In the genomic region with DNA sequence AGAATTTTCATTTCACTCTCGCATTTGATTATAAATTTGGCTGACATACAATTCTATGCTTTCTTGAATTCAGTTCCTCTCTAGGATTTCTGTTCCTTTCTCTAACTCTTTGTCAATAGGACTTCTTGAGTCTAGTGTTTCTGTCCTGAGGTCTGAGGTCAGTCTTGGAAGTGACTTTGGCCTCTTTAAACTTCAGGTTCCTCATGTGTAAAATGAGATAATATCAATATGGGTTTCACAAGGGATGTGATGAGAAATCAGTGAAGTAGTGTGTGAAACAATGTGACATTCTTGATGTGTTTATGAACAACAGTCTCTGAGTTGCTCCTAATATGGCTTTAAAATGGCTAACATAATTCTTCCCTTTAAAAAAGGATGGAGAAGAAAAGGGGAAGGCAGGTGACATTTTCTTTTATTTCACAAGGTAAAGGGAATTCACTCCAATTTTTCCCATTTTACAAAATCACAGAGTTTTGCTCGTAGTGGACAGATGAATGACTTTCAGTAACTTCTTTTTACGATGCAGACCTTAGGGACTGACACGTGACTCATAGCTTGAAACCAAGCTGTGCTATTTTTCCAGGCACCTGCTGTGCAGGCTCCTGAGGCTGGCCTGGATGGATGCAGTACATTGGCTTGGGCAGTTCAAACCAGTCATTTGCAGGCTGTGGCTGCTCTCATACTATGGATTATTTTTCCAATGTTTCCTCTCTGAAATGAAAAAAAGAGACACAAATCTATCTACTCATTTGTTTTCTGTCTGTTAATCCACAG, we compare ENCODE assay signal across 27 cellular contexts.
A peak's percentile ranks its signal among the peaks of the same experiment; 100 is the strongest.
DNase-seq lines count a peak whose midpoint lies in the region; ATAC-seq, FAIRE-seq and TF ChIP-seq lines count a peak whose summit lies in the region.
"Had no signal": no experiment of that assay in that cellular context is flagged by ENCODE, and none has a peak within 500 bp of the region (broad histone marks: within the 10 kb centered on the region; RNA-seq: fewer than 3 reads in every experiment).

No MANE protein-coding gene starts in this region.

- H3K9me3 ChIP-seq in GM12878 (replicated peaks; ENCODE audit: control insufficient read depth, insufficient read depth, low read length), result no peaks in the 10 kb centered on the region
- H3K9me3 ChIP-seq: adrenal gland, neutrophil, prostate gland, sigmoid colon, SJSA1, uterus had no signal

- H4K20me1 ChIP-seq in GM12878 (ENCODE audit: control insufficient read depth, insufficient read depth), result no peaks in the 10 kb centered on the region

- POLR2A ChIA-PET in GM12878 (lab: Charles Lee) (no interaction called here), HEK293T (lab: Yijun Ruan, JAX) (no interaction called here)

- H3K4me2 ChIP-seq in GM12878 (ENCODE audit: control insufficient read depth, insufficient read depth), result no peak overlapping the region

- no peak overlapping the region for H3K27ac ChIP-seq in GM12878 (ENCODE audit: control insufficient read depth, insufficient read depth)
- H3K27ac ChIP-seq: adrenal gland, neutrophil, prostate gland, sigmoid colon, SJSA1, uterus had no signal

- intact Hi-C loops in GM12878 (cut with micrococcal nuclease; ENCODE audit: unreplicated experiment), result no loop called here

- ATAC-seq in GM12878, result no peak
- ATAC-seq: activated CD8-positive, alpha-beta memory T cell treated with anti-CD3 and anti-CD28 coated beads, Interleukin-2, amount 10 ng/mL, durations not matched to agents 7 days and 5 days; HCT116; left lobe of liver; stimulated activated memory B cell treated with anti-CD40 and anti-IgM and Interleukin-4, amounts not matched to agents 10 μg/mL and 1 μg/mL and 100 μg/mL, for 72 hours had no signal

- TF ChIP-seq EP300 in GM12878 (IDR thresholded peaks at IDR 0.05; ENCODE audit: borderline replicate concordance in 1 of 2, control insufficient read depth in 1 of 2, low read depth in 2 of 2, low read length in 2 of 2), result no peak

- H3K9ac ChIP-seq in GM12878 (ENCODE audit: control insufficient read depth, insufficient read depth, low read length), result no peak overlapping the region

- in situ Hi-C loops in GM12878 (cut with MboI) (no loop called here), ACHN (cut with HindIII; ENCODE audit: low pct_ligation_motif_present, low pct_unique_long_range_greater_than_20kb, low sequenced_read_pairs) (no loop called here)

- no peaks in the 10 kb centered on the region for H3K27me3 ChIP-seq in GM12878 (replicated peaks in 1 of 2; ENCODE audit: control insufficient read depth in 2 of 2, insufficient read depth in 2 of 2, low read length in 1 of 2)
- H3K27me3 ChIP-seq: adrenal gland, sigmoid colon, uterus had no signal

- CTCF ChIA-PET in GM12878 (lab: Yijun Ruan, JAX) (no interaction called here), HEK293T (lab: Yijun Ruan, JAX) (no interaction called here)

- H3K36me3 ChIP-seq in GM12878 (ENCODE audit: control insufficient read depth in 2 of 2, insufficient read depth in 2 of 2, low read length in 1 of 2), result no peaks in the 10 kb centered on the region
- H3K36me3 ChIP-seq: adrenal gland, neutrophil, prostate gland, sigmoid colon, SJSA1, uterus had no signal

- no peak overlapping the region for H2AFZ ChIP-seq in GM12878 (ENCODE audit: control insufficient read depth, low read depth, low read length)

- RAD21 ChIA-PET in GM12878 (lab: Charles Lee; ENCODE audit: unreplicated experiment), result no interaction called here

- TF ChIP-seq RAD21 in GM12878 (IDR thresholded peaks at IDR 0.05; ENCODE audit: insufficient read depth, low read depth, low read length), result no peak

- no peak for TF ChIP-seq CTCF in GM12878 (IDR thresholded peaks at IDR 0.05 in 2 of 3, conservative IDR thresholded peaks at IDR 0.05 in 1 of 3; ENCODE audit: control insufficient read depth in 2 of 3, extremely low read depth in 1 of 3, insufficient read depth in 1 of 3, low read depth in 3 of 3, low read length in 3 of 3)

- H3K4me3 ChIP-seq in GM12878, result no peak overlapping the region
- H3K4me3 ChIP-seq: adrenal gland, prostate gland, sigmoid colon, SJSA1, uterus had no signal

- 7% methylated on average over 4 of the region's 4 CpGs for WGBS in GM12878 (ENCODE audit: insufficient coverage, insufficient replicate concordance, low lambda C conversion rate, missing lambda C conversion rate)

- SMC1A ChIA-PET in GM12878 (lab: Charles Lee; ENCODE audit: uncharacterized antibody, unreplicated experiment), result no interaction called here

- BruUV-seq in GM12878 (replicated peaks; lab: Mats Ljungman, UMichigan), result no TSS peak

- FAIRE-seq in GM12891 (lab: Jason Lieb, UNC) (no peak), GM12878 (lab: Jason Lieb, UNC) (no peak)
- FAIRE-seq: endothelial cell of umbilical vein had no signal

- H3K79me2 ChIP-seq in GM12878 (ENCODE audit: control insufficient read depth, insufficient read depth, low read length), result no peaks in the 10 kb centered on the region

- no peak for TF ChIP-seq POLR2A in GM12891 (IDR thresholded peaks at IDR 0.05; ENCODE audit: low read depth, low read length)
- no peak for TF ChIP-seq POLR2A in GM12878 (IDR thresholded peaks at IDR 0.05; ENCODE audit: low read depth, low read length)

- no peaks in the 10 kb centered on the region for H3K4me1 ChIP-seq in GM12878 (ENCODE audit: control insufficient read depth, insufficient read depth, low read length)
- H3K4me1 ChIP-seq: adrenal gland, prostate gland, sigmoid colon, SJSA1, uterus had no signal

- DNase-seq in DMS53 (lab: John Stamatoyannopoulos, UW), result peak; percentile 39
- no peak for DNase-seq in GM12891 (ENCODE audit: insufficient read length, low spot score)
- peak; percentile 63 for DNase-seq in MV-4-11 (lab: John Stamatoyannopoulos, UW)
- DNase-seq in GM12878 (ENCODE audit: low read depth, low spot score), result no peak
- DNase-seq in HEK293T (ENCODE audit: extremely low spot score), result no peak
- no peak for DNase-seq in ACHN
- DNase-seq in activated CD8-positive, alpha-beta memory T cell treated with anti-CD3 and anti-CD28 coated beads, Interleukin-2, amount 50 U/mL, for 4 hours, result no peak
- no peak for DNase-seq in activated T-cell treated with anti-CD3 and anti-CD28 coated beads, Interleukin-2, amount 50 U/mL, for 1 hour
- DNase-seq: activated CD4-positive, alpha-beta T cell treated with anti-CD3 and anti-CD28 coated beads, Interleukin-2, amount 50 U/mL, for 1 hour; activated CD8-positive, alpha-beta memory T cell treated with anti-CD3 and anti-CD28 coated beads, Interleukin-2, amount 10 ng/mL, durations not matched to agents 7 days and 5 days; activated naive CD4-positive, alpha-beta T cell treated with anti-CD3 and anti-CD28 coated beads for 36 hours; adrenal gland; hypothalamus; mesendoderm; NCI-H1105; NCI-H2081 treated with DMSO at 0.1 percent for 48 hours; NCI-H526 treated with DMSO at 0.1 percent for 48 hours; sigmoid colon; stimulated activated CD4-positive, alpha-beta T cell treated with anti-CD3 and anti-CD28 coated beads, Interleukin-4, amount 100 ng/mL, for 24 hours; uterus had no signal

TF ChIP-seq in GM12891, 5 proteins besides CTCF, POLR2A, EP300 and RAD21:
- no peak for TF ChIP-seq POU2F2 (IDR thresholded peaks at IDR 0.05; ENCODE audit: low read depth, low read length)
- no peak for TF ChIP-seq PAX5 (IDR thresholded peaks at IDR 0.05; ENCODE audit: insufficient read depth, low read length, severe bottlenecking)
- peak; percentile 30; the same call in 1 of the 2 replicates for TF ChIP-seq SPI1 (IDR thresholded peaks at IDR 0.05; ENCODE audit: low read depth, low read length)
- TF ChIP-seq POLR2AphosphoS5 (IDR thresholded peaks at IDR 0.05; ENCODE audit: low read depth, low read length), result no peak
- no peak for TF ChIP-seq TAF1 (IDR thresholded peaks at IDR 0.05; ENCODE audit: low read depth, low read length)

TF ChIP-seq in GM12878, 131 proteins besides CTCF, POLR2A, EP300 and RAD21 (continues in another document):
- peak; percentile 41; the same call in 1 of the 2 replicates for TF ChIP-seq CREM (IDR thresholded peaks at IDR 0.05; ENCODE audit: low read depth)
- TF ChIP-seq RBBP5 (conservative IDR thresholded peaks at IDR 0.05), result no peak
- 0 out of 4 replicates have a peak, but pooled peaks of 1 of the 2 experiments have one; percentile 28 for TF ChIP-seq ETV6 (conservative IDR thresholded peaks at IDR 0.05 in 1 of 2, IDR thresholded peaks at IDR 0.05 in 1 of 2; ENCODE audit: borderline replicate concordance in 1 of 2, low read depth in 1 of 2)
- no peak for TF ChIP-seq RCOR1 (conservative IDR thresholded peaks at IDR 0.05; ENCODE audit: low read depth, low read length)
- TF ChIP-seq, protein P1, sequence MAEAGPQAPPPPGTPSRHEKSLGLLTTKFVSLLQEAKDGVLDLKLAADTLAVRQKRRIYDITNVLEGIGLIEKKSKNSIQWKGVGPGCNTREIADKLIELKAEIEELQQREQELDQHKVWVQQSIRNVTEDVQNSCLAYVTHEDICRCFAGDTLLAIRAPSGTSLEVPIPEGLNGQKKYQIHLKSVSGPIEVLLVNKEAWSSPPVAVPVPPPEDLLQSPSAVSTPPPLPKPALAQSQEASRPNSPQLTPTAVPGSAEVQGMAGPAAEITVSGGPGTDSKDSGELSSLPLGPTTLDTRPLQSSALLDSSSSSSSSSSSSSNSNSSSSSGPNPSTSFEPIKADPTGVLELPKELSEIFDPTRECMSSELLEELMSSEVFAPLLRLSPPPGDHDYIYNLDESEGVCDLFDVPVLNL (IDR thresholded peaks at IDR 0.05; ENCODE audit: low read depth, low read length), result no peak
- TF ChIP-seq NFIC (IDR thresholded peaks at IDR 0.05; ENCODE audit: low read depth, low read length), result peak; percentile 76; the same call in 1 of the 2 replicates

TF ChIP-seq in HEK293T, 16 proteins besides CTCF, POLR2A, EP300 and RAD21 (continues in another document):
- TF ChIP-seq, protein P2, sequence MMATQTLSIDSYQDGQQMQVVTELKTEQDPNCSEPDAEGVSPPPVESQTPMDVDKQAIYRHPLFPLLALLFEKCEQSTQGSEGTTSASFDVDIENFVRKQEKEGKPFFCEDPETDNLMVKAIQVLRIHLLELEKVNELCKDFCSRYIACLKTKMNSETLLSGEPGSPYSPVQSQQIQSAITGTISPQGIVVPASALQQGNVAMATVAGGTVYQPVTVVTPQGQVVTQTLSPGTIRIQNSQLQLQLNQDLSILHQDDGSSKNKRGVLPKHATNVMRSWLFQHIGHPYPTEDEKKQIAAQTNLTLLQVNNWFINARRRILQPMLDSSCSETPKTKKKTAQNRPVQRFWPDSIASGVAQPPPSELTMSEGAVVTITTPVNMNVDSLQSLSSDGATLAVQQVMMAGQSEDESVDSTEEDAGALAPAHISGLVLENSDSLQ (IDR thresholded peaks at IDR 0.05), result no peak
- TF ChIP-seq ARNT (IDR thresholded peaks at IDR 0.05), result no peak
- TF ChIP-seq BHLHE40 (IDR thresholded peaks at IDR 0.05; ENCODE audit: borderline replicate concordance), result no peak
- TF ChIP-seq FOXM1 (IDR thresholded peaks at IDR 0.05; ENCODE audit: borderline replicate concordance), result no peak
- TF ChIP-seq ELF4 (IDR thresholded peaks at IDR 0.05), result no peak
- TF ChIP-seq TARDBP (IDR thresholded peaks at IDR 0.05), result no peak
- TF ChIP-seq HDGF (IDR thresholded peaks at IDR 0.05; ENCODE audit: borderline replicate concordance), result no peak
- no peak for TF ChIP-seq LEF1 (IDR thresholded peaks at IDR 0.05; ENCODE audit: borderline replicate concordance)
- no peak for TF ChIP-seq SP1 (IDR thresholded peaks at IDR 0.05)
- no peak for TF ChIP-seq FOXA1 (IDR thresholded peaks at IDR 0.05)
- no peak for TF ChIP-seq SUZ12 (IDR thresholded peaks at IDR 0.05)
- no peak for TF ChIP-seq NFRKB (IDR thresholded peaks at IDR 0.05)
- TF ChIP-seq FOXK2 (IDR thresholded peaks at IDR 0.05), result no peak

Comparison
In these comparisons a context has a peak if more than half of its experiments do, and no peak if none do; other contexts are left out.
1. DNase-seq: peak in DMS53 (single experiment) and MV-4-11 (single experiment); none in GM12891 (single experiment), GM12878 (single experiment), HEK293T (single experiment), ACHN (single experiment), activated CD8-positive, alpha-beta memory T cell treated with anti-CD3 and anti-CD28 coated beads, Interleukin-2, amount 50 U/mL, for 4 hours (single experiment) and activated T-cell treated with anti-CD3 and anti-CD28 coated beads, Interleukin-2, amount 50 U/mL, for 1 hour (single experiment).